9 cellular contexts compared by ENCODE assay signal in the genomic region with DNA sequence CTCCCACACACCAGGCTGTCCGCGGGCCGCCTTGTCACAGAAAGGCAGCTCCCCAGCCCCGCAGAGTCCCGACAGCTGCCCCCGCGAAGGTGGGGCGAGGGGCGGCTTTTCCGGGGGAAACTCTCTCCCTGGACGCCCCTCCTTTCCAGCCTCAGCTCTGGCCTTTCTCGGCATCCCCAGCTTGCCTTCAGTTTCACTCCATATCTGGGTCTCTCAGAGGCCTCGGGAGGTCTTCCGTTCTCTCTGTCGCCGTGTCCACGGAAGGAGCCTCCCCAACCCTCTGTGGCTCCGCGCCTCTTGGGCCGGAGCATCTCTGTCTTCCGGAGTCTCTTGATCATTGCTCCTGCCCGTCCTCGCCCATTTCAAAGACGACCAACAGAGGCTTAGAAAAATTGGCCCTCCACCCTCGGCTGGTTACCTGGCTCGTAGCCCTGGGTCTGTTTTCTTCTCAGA. TPM values are rescaled to one million over a fixed set of nuclear protein-coding genes. Genes with fewer than 3 reads are reported as not detected.
A peak's percentile ranks its signal among the peaks of the same experiment; 100 is the strongest.
DNase-seq lines count a peak whose midpoint lies in the region; ATAC-seq, FAIRE-seq and TF ChIP-seq lines count a peak whose summit lies in the region.
"Had no signal": no experiment of that assay in that cellular context is flagged by ENCODE, and none has a peak within 500 bp of the region (broad histone marks: within the 10 kb centered on the region; RNA-seq: fewer than 3 reads in every experiment).

No MANE protein-coding gene starts in this region.

- TF ChIP-seq CTCF in GM06990 (IDR thresholded peaks at IDR 0.05; ENCODE audit: insufficient read depth, low read length, poor library complexity, severe bottlenecking) (no peak), pancreas (IDR thresholded peaks at IDR 0.05) (no peak)

- intact Hi-C loops in pancreas (cut with DNase I), result no loop called here

- peak overlapping the region; percentile 58 for H3K4me3 ChIP-seq in GM06990 (replicated peaks; ENCODE audit: low read depth, low read length)
- H3K4me3 ChIP-seq in pancreas, result peak overlapping the region in 3 of 4 donors; percentile 1 to 38 (median 18)

- no peaks in the 10 kb centered on the region; the same call in none of the 2 replicates for H3K27me3 ChIP-seq in GM06990 (replicated peaks; ENCODE audit: control insufficient read depth, insufficient read depth, low read length)
- peaks cover 0 to 33% (median 11%) of the 10 kb centered on the region in 4 donors for H3K27me3 ChIP-seq in pancreas

- H3K36me3 ChIP-seq in GM06990 (ENCODE audit: control insufficient read depth, insufficient read depth, low read length), result no peaks in the 10 kb centered on the region
- H3K36me3 ChIP-seq in pancreas, result no peaks in the 10 kb centered on the region

- ATAC-seq in HG02885 (IDR thresholded peaks at IDR 0.05; ENCODE audit: poor library complexity, unreplicated experiment), result peak; percentile 22
- ATAC-seq in pancreas, result peak in 3 of 4 donors; percentile 4 to 15 (median 8)

- WGBS in pancreas, 2 donors, result 2 to 4% methylated on average over 22 to 26 of the region's 26 CpGs

- H3K27ac ChIP-seq in cingulate gyrus (ENCODE audit: low read depth, low read length) (peak overlapping the region; percentile 10), pancreas (peak overlapping the region in 1 of 4 donors; percentile 26)

- FAIRE-seq in pancreas (lab: Jason Lieb, UNC), result no peak

- H3K9me3 ChIP-seq in pancreas, result no peaks in the 10 kb centered on the region

- DNase-seq in GM06990 (ENCODE audit: extremely low read depth, insufficient read length) (no peak), pancreas (no peak), occipital lobe (lab: John Stamatoyannopoulos, UW) (no peak), cerebellar nuclear complex (lab: John Stamatoyannopoulos, UW) (no peak), globus pallidus (ENCODE audit: low spot score) (no peak), T-helper 9 cell (no peak)

- H3K4me1 ChIP-seq in pancreas, result peaks cover 0 to 7% (median 6%) of the 10 kb centered on the region in 3 donors

RNA-seq across cellular contexts. Expression of a gene that starts 6.1 kb away (rescaled TPM):
- total RNA-seq in pancreas (1 to 10 TPM in 3 of 6 donors, under 1 TPM in 3; 0.51 to 1.4 (median 0.99) TPM), occipital lobe (3.0 TPM)
- 1 to 10 TPM; 1.5 to 2.7 TPM for polyA plus RNA-seq in pancreas
- total RNA-seq: activated naive CD4-positive, alpha-beta T cell treated with anti-CD3 and anti-CD28 coated beads, Interleukin-2, amount 50 U/mL, for 72 hours had no signal
